In genomic region chr17:82320140-82320840, GRCh38 we compare ENCODE assay signal across 1 cellular context.
A peak's percentile ranks its signal among the peaks of the same experiment; 100 is the strongest.
TF ChIP-seq lines count a peak whose summit lies in the region.

No MANE protein-coding gene starts in this region.

TF ChIP-seq in K562, 482 proteins besides CTCF, POLR2A, EP300 and RAD21:
- peak; percentile 31 for TF ChIP-seq PRDM10 (IDR thresholded peaks at IDR 0.05; ENCODE audit: partially characterized antibody)
- no peak for TF ChIP-seq ZNF740 (CRISPR knock-in tag; IDR thresholded peaks at IDR 0.05)
- TF ChIP-seq ZNF740 (tag; IDR thresholded peaks at IDR 0.05) = no peak
- TF ChIP-seq CBFA2T3 (IDR thresholded peaks at IDR 0.05) = peak; percentile 58; the same call in 1 of the 2 replicates
